ENCODE assay signal across 21 cellular contexts in the genomic region with DNA sequence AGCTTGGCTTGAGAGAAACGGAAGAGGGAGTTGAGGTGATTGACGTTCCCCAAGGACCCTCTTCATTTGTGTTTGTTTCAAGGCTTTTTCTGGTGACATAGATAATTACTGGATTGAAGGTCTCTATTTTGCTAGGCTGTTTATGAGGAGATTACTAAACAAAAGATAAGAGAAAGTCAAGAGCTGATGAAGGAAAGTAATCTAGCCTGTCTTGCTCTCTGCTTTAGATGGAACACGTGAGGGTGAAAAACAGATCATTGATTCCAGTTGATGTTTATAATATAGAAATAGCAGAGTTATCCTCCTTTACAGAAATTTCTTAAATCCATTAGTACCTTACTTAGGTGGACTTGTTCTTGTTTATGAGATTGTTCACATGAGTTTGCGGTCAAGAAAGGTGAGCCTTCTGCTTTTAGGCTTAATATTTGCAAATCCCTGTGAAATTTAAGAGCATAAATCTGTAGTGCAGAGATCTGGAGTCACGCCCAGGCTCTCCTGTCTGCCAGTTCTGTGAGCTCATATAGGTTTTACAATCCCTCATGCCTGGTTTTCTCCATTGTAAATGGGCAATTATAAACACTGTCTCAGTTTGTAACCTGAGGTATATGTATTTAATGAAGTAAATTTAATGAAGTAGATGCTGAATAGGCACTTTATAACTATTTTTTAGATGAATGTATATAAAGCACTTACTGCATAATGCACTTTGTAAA.
DNase-seq lines count a peak whose midpoint lies in the region; ATAC-seq and TF ChIP-seq lines count a peak whose summit lies in the region.
"Had no signal": no experiment of that assay in that cellular context is flagged by ENCODE, and none has a peak within 500 bp of the region (broad histone marks: within the 10 kb centered on the region; RNA-seq: fewer than 3 reads in every experiment).

No MANE protein-coding gene starts in this region.

- no peak overlapping the region for H3K4me3 ChIP-seq in LNCaP clone FGC (ENCODE audit: low read depth, low read length)
- no peak overlapping the region for H3K4me3 ChIP-seq in choroid plexus epithelial cell (ENCODE audit: low read depth, low read length)
- H3K4me3 ChIP-seq: vagina had no signal

- ATAC-seq in activated CD4-positive, CD25-positive, alpha-beta regulatory T cell treated with anti-CD3 and anti-CD28 coated beads, Interleukin-2, amount 50 U/mL, for 24 hours, result no peak
- ATAC-seq: natural killer cell had no signal

- DNase-seq in D341Med (ENCODE audit: low spot score), result peak; percentile 18
- peak; percentile 36 for DNase-seq in LNCaP clone FGC (ENCODE audit: low read depth)
- DNase-seq in NCI-H2107 treated with DMSO at 0.1 percent for 48 hours (lab: John Stamatoyannopoulos, UW; ENCODE audit: unreplicated experiment), result peak; percentile 85
- DNase-seq in choroid plexus epithelial cell (ENCODE audit: low read depth), result peak; percentile 15
- no peak for DNase-seq in HCEC 1CT
- no peak for DNase-seq in NCI-H1048 (lab: John Stamatoyannopoulos, UW)
- no peak for DNase-seq in H4 (ENCODE audit: low spot score)
- DNase-seq: activated CD4-positive, alpha-beta T cell treated with anti-CD3 and anti-CD28 coated beads, Interleukin-2, amount 50 U/mL, for 4 hours; activated naive CD4-positive, alpha-beta T cell treated with anti-CD3 and anti-CD28 coated beads, Interleukin-2, amount 10 ng/mL, durations not matched to agents 7 days and 5 days; COR-L47; cortex of kidney; GF-D8; kidney; mesenchymal stem cell; natural killer cell; NCI-H1930; SHP77 treated with DMSO at 0.1 percent for 48 hours; stimulated activated CD4-positive, alpha-beta T cell treated with anti-CD3 and anti-CD28 coated beads, Interleukin-4, amount 100 ng/mL, for 4 hours; T-helper 1 cell had no signal

- no peak for TF ChIP-seq CTCF in LNCaP clone FGC (IDR thresholded peaks at IDR 0.05; ENCODE audit: control insufficient read depth, extremely low read depth, insufficient read depth)
- no peak for TF ChIP-seq CTCF in choroid plexus epithelial cell (conservative IDR thresholded peaks at IDR 0.05; ENCODE audit: low read depth, low read length)

Comparison
In these comparisons a context has a peak if more than half of its experiments do, and no peak if none do; other contexts are left out.
1. DNase-seq: peak in D341Med (single experiment), LNCaP clone FGC (single experiment), NCI-H2107 treated with DMSO at 0.1 percent for 48 hours (single experiment) and choroid plexus epithelial cell (single experiment); none in HCEC 1CT (single experiment), NCI-H1048 (single experiment) and H4 (single experiment).